ENCODE assay signal across 12 cellular contexts in the genomic region with DNA sequence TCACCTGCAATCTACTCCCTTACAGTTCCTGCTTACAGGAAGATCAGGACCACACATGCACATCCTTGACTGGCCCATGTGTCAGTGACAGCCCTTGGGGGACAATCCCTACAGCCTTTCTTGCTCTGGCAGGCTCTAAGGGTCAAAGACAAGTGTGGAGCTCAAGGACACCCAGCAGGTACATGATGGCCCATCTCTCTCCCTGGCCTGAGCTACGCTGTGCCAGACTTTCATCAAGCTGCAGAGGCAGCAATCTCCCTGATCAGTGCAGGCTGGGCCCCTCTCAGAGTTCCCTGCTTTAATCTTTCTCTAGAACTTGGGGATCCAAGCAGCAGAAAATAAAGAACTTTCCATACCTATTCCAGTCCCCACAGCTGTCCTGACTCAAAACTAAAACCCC. TPM values are rescaled to one million over a fixed set of nuclear protein-coding genes. Genes with fewer than 3 reads are reported as not detected.
DNase-seq lines count a peak whose midpoint lies in the region; ATAC-seq and TF ChIP-seq lines count a peak whose summit lies in the region.
"Had no signal": no experiment of that assay in that cellular context is flagged by ENCODE, and none has a peak within 500 bp of the region (broad histone marks: within the 10 kb centered on the region; RNA-seq: fewer than 3 reads in every experiment).

No MANE protein-coding gene starts in this region.

- peak overlapping the region; percentile 7 for H3K4me2 ChIP-seq in fibroblast of lung (ENCODE audit: extremely low read depth, insufficient read depth, low read length)

- H3K4me1 ChIP-seq in fibroblast of lung (ENCODE audit: control insufficient read depth, extremely low read depth, insufficient read depth, low read length) = peaks cover 21% of the 10 kb centered on the region

- H3K27me3 Mint-ChIP-seq in activated T-cell treated with anti-CD3 and anti-CD28 coated beads, Interleukin-2, amount 50 U/mL, for 24 hours = no peaks in the 10 kb centered on the region
- H3K27me3 Mint-ChIP-seq in T-cell = peaks cover 0 to 3% of the 10 kb centered on the region in 2 donors
- no peaks in the 10 kb centered on the region for H3K27me3 Mint-ChIP-seq in stimulated activated naive B cell treated with anti-CD40 and anti-IgM and Interleukin-4, amounts not matched to agents 10 μg/mL and 1 μg/mL and 100 μg/mL, for 72 hours

- H2AFZ ChIP-seq in fibroblast of lung (ENCODE audit: low read length) = no peak overlapping the region

- peaks cover 70% of the 10 kb centered on the region for H3K79me2 ChIP-seq in fibroblast of lung (ENCODE audit: control insufficient read depth, insufficient read depth, low read length)

- POLR2A ChIA-PET in T-cell (lab: Charles Lee) = no interaction called here
- POLR2A ChIA-PET in RWPE1 (lab: Yijun Ruan, JAX; ENCODE audit: low non-redundant PET) = interaction anchor here (0.7 kb wide), 1 partner anchor 49 kb away, joined by 8 read pairs; no protein-coding TSS in a partner anchor

- ATAC-seq in T-cell (replicated peaks in 1 of 4) (no peak), HG03280 (IDR thresholded peaks at IDR 0.05; ENCODE audit: unreplicated experiment) (no peak)
- ATAC-seq in stimulated activated naive B cell treated with anti-CD40 and anti-IgM and Interleukin-4, amounts not matched to agents 10 μg/mL and 1 μg/mL and 100 μg/mL, for 72 hours (replicated peaks) = no peak
- ATAC-seq: pancreas had no signal

- H3K4me3 Mint-ChIP-seq in activated T-cell treated with anti-CD3 and anti-CD28 coated beads, Interleukin-2, amount 50 U/mL, for 24 hours = peak overlapping the region; percentile 95
- peak overlapping the region in 2 of 3 donors; percentile 28 to 46 for H3K4me3 Mint-ChIP-seq in T-cell
- H3K4me3 Mint-ChIP-seq in stimulated activated naive B cell treated with anti-CD40 and anti-IgM and Interleukin-4, amounts not matched to agents 10 μg/mL and 1 μg/mL and 100 μg/mL, for 72 hours = peak overlapping the region; percentile 91 to 94

- TF ChIP-seq CTCF in fibroblast of lung (conservative IDR thresholded peaks at IDR 0.05 in 1 of 2, IDR thresholded peaks at IDR 0.05 in 1 of 2; ENCODE audit: low read depth in 1 of 2, low read length in 2 of 2) = no peak
- no peak for TF ChIP-seq CTCF in RWPE1 (conservative IDR thresholded peaks at IDR 0.05; ENCODE audit: low read depth)

- no peaks in the 10 kb centered on the region for H3K9me3 Mint-ChIP-seq in activated T-cell treated with anti-CD3 and anti-CD28 coated beads, Interleukin-2, amount 50 U/mL, for 24 hours
- H3K9me3 Mint-ChIP-seq in T-cell = no peaks in the 10 kb centered on the region
- no peaks in the 10 kb centered on the region for H3K9me3 Mint-ChIP-seq in stimulated activated naive B cell treated with anti-CD40 and anti-IgM and Interleukin-4, amounts not matched to agents 10 μg/mL and 1 μg/mL and 100 μg/mL, for 72 hours

- H3K27ac Mint-ChIP-seq in activated T-cell treated with anti-CD3 and anti-CD28 coated beads, Interleukin-2, amount 50 U/mL, for 24 hours = peak overlapping the region; percentile 90
- peak overlapping the region in 1 of 2 donors; percentile 16 for H3K27ac Mint-ChIP-seq in T-cell
- peak overlapping the region; percentile 96 for H3K27ac Mint-ChIP-seq in stimulated activated naive B cell treated with anti-CD40 and anti-IgM and Interleukin-4, amounts not matched to agents 10 μg/mL and 1 μg/mL and 100 μg/mL, for 72 hours

- CTCF ChIA-PET in T-cell (lab: Charles Lee) = interaction anchor here in 1 of 2 donors (0.8 to 1.0 kb wide), 2 partner anchors 11 to 56 kb away, joined by 4 to 6 read pairs; no protein-coding TSS in a partner anchor
- CTCF ChIA-PET in RWPE1 (lab: Yijun Ruan, JAX) = interaction anchor here (0.9 to 2.1 kb wide), 4 partner anchors 30 to 57 kb away, joined by 3 to 9 read pairs (median 4); no protein-coding TSS in a partner anchor

- peaks cover 68% of the 10 kb centered on the region for H3K36me3 Mint-ChIP-seq in activated T-cell treated with anti-CD3 and anti-CD28 coated beads, Interleukin-2, amount 50 U/mL, for 24 hours (ENCODE audit: low read depth)
- no peaks in the 10 kb centered on the region for H3K36me3 Mint-ChIP-seq in T-cell
- peaks cover 67 to 71% of the 10 kb centered on the region in 2 donors for H3K36me3 Mint-ChIP-seq in stimulated activated naive B cell treated with anti-CD40 and anti-IgM and Interleukin-4, amounts not matched to agents 10 μg/mL and 1 μg/mL and 100 μg/mL, for 72 hours

- H3K36me3 ChIP-seq in fibroblast of lung (ENCODE audit: control insufficient read depth, insufficient read depth, low read length) = no peaks in the 10 kb centered on the region
- H3K36me3 ChIP-seq: pancreas had no signal

- DNase-seq in activated T-cell treated with anti-CD3 and anti-CD28 coated beads, Interleukin-2, amount 50 U/mL, for 24 hours = no peak
- DNase-seq in activated T-cell treated with anti-CD3 and anti-CD28 coated beads, Interleukin-2, amount 50 U/mL, for 1 hour = no peak
- DNase-seq in T-cell (no peak), fibroblast of lung (ENCODE audit: low read depth in 2 of 2) (no peak), HCEC 1CT (no peak), RWPE1 (ENCODE audit: low spot score) (no peak)
- no peak for DNase-seq in stimulated activated naive B cell treated with anti-CD40 and anti-IgM and Interleukin-4, amounts not matched to agents 10 μg/mL and 1 μg/mL and 100 μg/mL, for 72 hours
- DNase-seq: activated CD4-positive, alpha-beta T cell treated with anti-CD3 and anti-CD28 coated beads, Interleukin-2, amount 50 U/mL, for 1 hour; kidney glomerular epithelial cell; NCI-H69 had no signal

- H3K27ac ChIP-seq in fibroblast of lung (ENCODE audit: insufficient read depth, low read length) = no peak overlapping the region
- no peak overlapping the region for H3K27ac ChIP-seq in RWPE1
- H3K27ac ChIP-seq: pancreas had no signal

- H3K27me3 ChIP-seq in fibroblast of lung (ENCODE audit: control insufficient read depth, insufficient read depth, low read length) = no peaks in the 10 kb centered on the region
- H3K27me3 ChIP-seq: pancreas had no signal

- H4K20me1 ChIP-seq in fibroblast of lung (ENCODE audit: control insufficient read depth, extremely low read depth, insufficient read depth, low read length) = no peaks in the 10 kb centered on the region

- no peaks in the 10 kb centered on the region for H3K9me3 ChIP-seq in fibroblast of lung (ENCODE audit: control insufficient read depth, insufficient read depth, low read depth, low read length)
- H3K9me3 ChIP-seq: pancreas had no signal

- H3K4me3 ChIP-seq in fibroblast of lung (replicated peaks in 1 of 4; ENCODE audit: control extremely low read depth in 1 of 4, insufficient read depth in 1 of 4, low read depth in 3 of 4, low read length in 4 of 4) = no peak overlapping the region
- H3K4me3 ChIP-seq: pancreas had no signal

- H3K9ac ChIP-seq in fibroblast of lung (ENCODE audit: insufficient read depth, low read length) = no peak overlapping the region

- H3K4me1 Mint-ChIP-seq in activated T-cell treated with anti-CD3 and anti-CD28 coated beads, Interleukin-2, amount 50 U/mL, for 24 hours (ENCODE audit: low read depth) = peaks cover 78% of the 10 kb centered on the region
- peaks cover 23 to 49% (median 30%) of the 10 kb centered on the region in 3 donors for H3K4me1 Mint-ChIP-seq in T-cell
- H3K4me1 Mint-ChIP-seq in stimulated activated naive B cell treated with anti-CD40 and anti-IgM and Interleukin-4, amounts not matched to agents 10 μg/mL and 1 μg/mL and 100 μg/mL, for 72 hours = peaks cover 71 to 87% of the 10 kb centered on the region in 2 donors

RNA-seq across cellular contexts. Expression of gene SEMA7A, which starts 2.6 kb away (rescaled TPM):
- total RNA-seq in T-cell (1 to 10 TPM; 2.0 to 4.7 (median 3.1) TPM), fibroblast of lung (2.3 and 5.6 TPM in 2 replicates)
- polyA plus RNA-seq in fibroblast of lung = 12.5 and 18.5 TPM in 2 replicates
- polyA plus RNA-seq in fibroblast of lung (2012) = 16.1 and 22.2 TPM in 2 replicates
- 18.9 and 29.8 TPM in 2 replicates for polyA minus RNA-seq in fibroblast of lung (ENCODE audit: low replicate concordance)

RNA-seq across cellular contexts. Expression of gene UBL7, which starts 29.8 kb away (rescaled TPM):
- 10 to 100 TPM; 26.1 to 59.9 (median 55.3) TPM for total RNA-seq in T-cell
- total RNA-seq in fibroblast of lung = 30.6 and 31.9 TPM in 2 replicates
- 36.8 and 44.9 TPM in 2 replicates for polyA plus RNA-seq in fibroblast of lung
- polyA plus RNA-seq in fibroblast of lung (2012) = 47.3 and 63.3 TPM in 2 replicates
- 91.6 and 102 TPM in 2 replicates for polyA minus RNA-seq in fibroblast of lung (ENCODE audit: low replicate concordance)

Comparison
In these comparisons a context has a peak if more than half of its experiments do, and no peak if none do; other contexts are left out.
1. H3K4me3 Mint-ChIP-seq: peak in every context shown above with its lines; median percentile 95 in activated T-cell treated with anti-CD3 and anti-CD28 coated beads, Interleukin-2, amount 50 U/mL, for 24 hours; 92 in stimulated activated naive B cell treated with anti-CD40 and anti-IgM and Interleukin-4, amounts not matched to agents 10 μg/mL and 1 μg/mL and 100 μg/mL, for 72 hours; 37 in T-cell.